Comparison of ENCODE assay signal across 21 cellular contexts in the genomic region with DNA sequence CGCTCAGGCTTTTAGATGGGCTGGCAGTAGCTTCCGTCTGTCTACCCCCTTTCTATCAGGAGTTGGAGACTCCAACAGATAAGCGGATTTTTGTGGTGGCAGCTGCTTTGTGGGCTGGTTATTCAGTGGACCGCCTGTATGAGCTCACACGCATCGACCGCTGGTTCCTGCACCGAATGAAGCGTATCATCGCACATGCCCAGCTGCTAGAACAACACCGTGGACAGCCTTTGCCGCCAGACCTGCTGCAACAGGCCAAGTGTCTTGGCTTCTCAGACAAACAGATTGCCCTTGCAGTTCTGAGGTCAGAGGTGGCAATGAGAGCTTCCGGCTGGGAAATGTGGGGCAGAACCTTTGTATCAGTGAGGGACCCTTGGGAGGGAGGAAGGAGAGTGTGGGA. TPM values are rescaled to one million over a fixed set of nuclear protein-coding genes. Genes with fewer than 3 reads are reported as not detected.
A peak's percentile ranks its signal among the peaks of the same experiment; 100 is the strongest.
DNase-seq lines count a peak whose midpoint lies in the region; ATAC-seq, FAIRE-seq and TF ChIP-seq lines count a peak whose summit lies in the region.
"Had no signal": no experiment of that assay in that cellular context is flagged by ENCODE, and none has a peak within 500 bp of the region (broad histone marks: within the 10 kb centered on the region; RNA-seq: fewer than 3 reads in every experiment).

No MANE protein-coding gene starts in this region.

- H2AFZ ChIP-seq in HCT116 (ENCODE audit: low read depth, low read length, poor library complexity, severe bottlenecking) (no peak overlapping the region), K562 (ENCODE audit: low read depth, low read length) (no peak overlapping the region), osteoblast (ENCODE audit: low read length) (no peak overlapping the region)
- H2AFZ ChIP-seq: GM23248 had no signal

- peaks cover 4% of the 10 kb centered on the region; the same call in 1 of the 2 replicates for H3K79me2 ChIP-seq in HCT116 (ENCODE audit: insufficient read depth, low read length)
- H3K79me2 ChIP-seq in K562 (ENCODE audit: control insufficient read depth, insufficient read depth, low read length), result no peaks in the 10 kb centered on the region
- H3K79me2 ChIP-seq in osteoblast (ENCODE audit: insufficient read depth, low read length), result no peaks in the 10 kb centered on the region

- H3K36me3 ChIP-seq in HCT116 (ENCODE audit: control insufficient read depth in 1 of 2, insufficient read depth in 2 of 2, low read length in 2 of 2), result peaks cover 62 to 78% of the 10 kb centered on the region in 2 experiments
- peaks cover 97% of the 10 kb centered on the region for H3K36me3 ChIP-seq in K562 (ENCODE audit: control insufficient read depth, insufficient read depth, low read length)
- peaks cover 88% of the 10 kb centered on the region for H3K36me3 ChIP-seq in osteoblast (ENCODE audit: insufficient read depth, low read length)

- in situ Hi-C loops in K562 (cut with MboI), result no loop called here

- DNase-seq in HCT116 (ENCODE audit: low read depth, low spot score) (no peak), K562 (ENCODE audit: extremely low read depth in 1 of 4, low spot score in 3 of 4) (no peak), osteoblast (ENCODE audit: insufficient read length, low spot score, missing footprints) (peak; percentile 32), GM12892 (ENCODE audit: insufficient read length) (no peak), NCI-H2029 (lab: John Stamatoyannopoulos, UW) (no peak), Right ventricle myocardium superior (no peak)
- DNase-seq: ACHN; BE2C; CD4-positive, alpha-beta memory T cell; DMS79 treated with DMSO at 0.1 percent for 48 hours; GF-D8; GM23248; KG1 had no signal

- ATAC-seq in HCT116 (no peak), K562 (no peak), Right ventricle myocardium superior (ENCODE audit: poor library complexity) (no peak), HG03520 (IDR thresholded peaks at IDR 0.05; ENCODE audit: unreplicated experiment) (no peak)
- ATAC-seq: HepG2 had no signal

- FAIRE-seq in K562 (lab: Jason Lieb, UNC), result no peak
- no peak for FAIRE-seq in GM12892 (lab: Jason Lieb, UNC)
- FAIRE-seq: A204.1, GM19239, HepG2 had no signal

- H3K9me1 ChIP-seq in K562 (ENCODE audit: control insufficient read depth, insufficient read depth, low read length), result no peaks in the 10 kb centered on the region

- H3K4me3 ChIP-seq in HCT116 (replicated peaks in 1 of 2; ENCODE audit: low read depth in 1 of 2, low read length in 2 of 2) (no peak overlapping the region), K562 (no peak overlapping the region), osteoblast (ENCODE audit: insufficient read depth, low read length) (no peak overlapping the region)
- H3K4me3 ChIP-seq: GM23248, HAP-1 had no signal

- TF ChIP-seq EP300 in K562 (IDR thresholded peaks at IDR 0.05; ENCODE audit: low read length), result no peak

- no peak overlapping the region for H3K27ac ChIP-seq in HCT116 (ENCODE audit: low read depth, low read length)
- no peak overlapping the region for H3K27ac ChIP-seq in K562 (ENCODE audit: extremely low read depth, low read depth, low read length)
- no peak overlapping the region for H3K27ac ChIP-seq in osteoblast (ENCODE audit: low read depth, low read length)
- H3K27ac ChIP-seq: GM23248 had no signal

- TF ChIP-seq RAD21 in HCT116 (IDR thresholded peaks at IDR 0.05; ENCODE audit: low read depth) (no peak), K562 (CRISPR knock-in tag; conservative IDR thresholded peaks at IDR 0.05 in 1 of 2, IDR thresholded peaks at IDR 0.05 in 1 of 2) (no peak)

- H3K4me2 ChIP-seq in HCT116 (ENCODE audit: low read length) (no peak overlapping the region), K562 (ENCODE audit: insufficient read depth, low read length) (no peak overlapping the region), osteoblast (ENCODE audit: insufficient read depth, low read length) (no peak overlapping the region)

- POLR2A ChIA-PET in HCT116 (lab: Charles Lee), result no interaction called here
- POLR2A ChIA-PET in K562 (lab: Yijun Ruan, JAX), result interaction anchor here (0.5 to 2.2 kb wide), 6 partner anchors 10 to 134 kb away, joined by 3 to 12 read pairs (median 4); partner anchors contain the start of gene CAD

- TF ChIP-seq CTCF in HCT116 (IDR thresholded peaks at IDR 0.05 in 2 of 3, conservative IDR thresholded peaks at IDR 0.05 in 1 of 3; ENCODE audit: borderline replicate concordance in 1 of 3, insufficient read depth in 1 of 3, low read depth in 2 of 3, low read length in 2 of 3) (no peak), K562 (IDR thresholded peaks at IDR 0.05 in 2 of 3, conservative IDR thresholded peaks at IDR 0.05 in 1 of 3; ENCODE audit: insufficient read depth in 2 of 3, low read depth in 1 of 3, low read length in 3 of 3) (no peak), osteoblast (IDR thresholded peaks at IDR 0.05; ENCODE audit: extremely low read depth, low read depth, low read length) (no peak)

- H3K9ac ChIP-seq in HCT116 (ENCODE audit: low read length) (no peak overlapping the region), K562 (ENCODE audit: insufficient read depth in 1 of 2, low read depth in 2 of 2, low read length in 2 of 2) (no peak overlapping the region)
- H3K9ac ChIP-seq: GM23248 had no signal

- CTCF ChIA-PET in HCT116 (lab: Charles Lee), result no interaction called here
- CTCF ChIA-PET in K562 (lab: Yijun Ruan, JAX; ENCODE audit: low intra/inter-chr PET ratio), result no interaction called here

- RAD21 ChIA-PET in HCT116 (lab: Charles Lee; ENCODE audit: low non-redundant PET in 1 of 2, low total read pairs in 2 of 2, uncharacterized antibody in 2 of 2, unreplicated experiment in 2 of 2), result no interaction called here

- BruUV-seq in HCT116 (replicated peaks; lab: Mats Ljungman, UMichigan), result TSS peak; percentile 13
- TSS peak; percentile 11 for BruUV-seq in K562 (replicated peaks; lab: Mats Ljungman, UMichigan)

- H3K27me3 ChIP-seq in HCT116 (ENCODE audit: insufficient read depth, low read length) (no peaks in the 10 kb centered on the region), K562 (ENCODE audit: control insufficient read depth in 2 of 2, insufficient read depth in 2 of 2, low read length in 2 of 2) (no peaks in the 10 kb centered on the region), osteoblast (ENCODE audit: insufficient read depth, low read length) (no peaks in the 10 kb centered on the region)
- H3K27me3 ChIP-seq: BE2C had no signal

- H3K9me3 ChIP-seq in HCT116 (ENCODE audit: control insufficient read depth in 1 of 2, insufficient read depth in 1 of 2, low read depth in 1 of 2, low read length in 2 of 2), result no peaks in the 10 kb centered on the region
- no peaks in the 10 kb centered on the region for H3K9me3 ChIP-seq in K562 (replicated peaks; ENCODE audit: control insufficient read depth, insufficient read depth, low read depth, low read length)
- no peaks in the 10 kb centered on the region for H3K9me3 ChIP-seq in osteoblast (ENCODE audit: low read depth, low read length)
- H3K9me3 ChIP-seq: BE2C, HAP-1 had no signal

- WGBS in K562 (ENCODE audit: insufficient coverage, low coverage, missing lambda C conversion rate), result 93% methylated on average over 13 of the region's 13 CpGs

- intact Hi-C loops in HCT116 (cut with micrococcal nuclease) (no loop called here), K562 (cut with micrococcal nuclease) (no loop called here), Right ventricle myocardium superior (cut with DNase I) (no loop called here)

- H4K20me1 ChIP-seq in HCT116 (ENCODE audit: insufficient read depth), result peaks cover 9% of the 10 kb centered on the region
- no peaks in the 10 kb centered on the region for H4K20me1 ChIP-seq in K562 (replicated peaks; ENCODE audit: control insufficient read depth, insufficient read depth, low read length)
- no peaks in the 10 kb centered on the region for H4K20me1 ChIP-seq in osteoblast (ENCODE audit: insufficient read depth, low read length)

- H3K4me1 ChIP-seq in HCT116 (ENCODE audit: control insufficient read depth in 1 of 2, insufficient read depth in 2 of 2, low read length in 2 of 2) (no peaks in the 10 kb centered on the region), K562 (replicated peaks in 1 of 2; ENCODE audit: control insufficient read depth in 2 of 2, insufficient read depth in 2 of 2, low read length in 2 of 2) (no peaks in the 10 kb centered on the region), osteoblast (ENCODE audit: insufficient read depth, low read length) (no peaks in the 10 kb centered on the region)
- H3K4me1 ChIP-seq: BE2C, HAP-1 had no signal

- no peaks in the 10 kb centered on the region for H3K9me2 ChIP-seq in HCT116 (ENCODE audit: insufficient read depth)

- TF ChIP-seq POLR2A in HCT116 (IDR thresholded peaks at IDR 0.05; ENCODE audit: borderline replicate concordance, extremely low read depth, insufficient read depth, insufficient read length), result no peak
- no peak for TF ChIP-seq POLR2A in K562 (conservative IDR thresholded peaks at IDR 0.05)
- TF ChIP-seq POLR2A in GM12892 (IDR thresholded peaks at IDR 0.05; ENCODE audit: low read depth, low read length), result no peak

RNA-seq across cellular contexts. Expression of gene CAD, which starts 14.8 kb away (rescaled TPM):
- total RNA-seq in HCT116 (2021; ENCODE audit: unreplicated experiment) (114 TPM), K562 (2014; rRNA removed) (57.7 and 94.5 TPM in 2 replicates), K562 (2014; rRNA removed; fragmentation: Illumina TruSeq; extraction: Trizol) (19.6 and 26.7 TPM in 2 replicates), K562 (2015; rRNA removed; fragmentation: Illumina TruSeq; extraction: Trizol) (33.7 and 35.7 TPM in 2 replicates), K562 (2021) (123 and 126 TPM in 2 replicates), osteoblast (28.6 and 30.8 TPM in 2 replicates), Right ventricle myocardium superior (8.6 TPM)
- 86.2 and 90.4 TPM in 2 replicates for polyA plus RNA-seq in HCT116 (2012)
- total RNA-seq in K562 (2011; cell fraction: chromatin; rRNA removed; ENCODE audit: low replicate concordance), result 320 and 666 TPM in 2 replicates
- 376 and 382 TPM in 2 replicates for total RNA-seq in K562 (2011; cell fraction: nucleolus; rRNA removed)
- 239 and 276 TPM in 2 replicates for total RNA-seq in K562 (2011; cell fraction: nucleoplasm; rRNA removed)
- polyA plus RNA-seq in K562 (2011; rRNA removed) (27.9 and 69.2 TPM in 2 replicates), K562 (2014; fragmentation: Illumina TruSeq; extraction: Trizol) (76.4 and 95.0 TPM in 2 replicates), K562 (2014; fragmentation: Nextera tagmentation; extraction: Ambion mirVana) (1 to 10 TPM; 7.5 to 8.8 TPM), K562 (2014; rRNA removed) (54.5 and 60.7 TPM in 2 replicates)
- polyA plus RNA-seq in K562 (2011; cell fraction: cytosol; rRNA removed), result 33.6 and 47.2 TPM in 2 replicates
- polyA plus RNA-seq in K562 (2011; cell fraction: nucleus; rRNA removed), result 384 and 540 TPM in 2 replicates
- 89.0 and 90.7 TPM in 2 replicates for polyA plus RNA-seq in K562 (2012)
- polyA minus RNA-seq in K562 (2011; rRNA and poly(A)+ RNA removed), result 102 and 111 TPM in 2 replicates
- 169 and 192 TPM in 2 replicates for polyA minus RNA-seq in K562 (2011; cell fraction: cytosol; rRNA and poly(A)+ RNA removed)
- 166 and 194 TPM in 2 replicates for polyA minus RNA-seq in K562 (2011; cell fraction: nucleus; rRNA and poly(A)+ RNA removed)
- polyA plus RNA-seq in GM12892 (2012; ENCODE audit: missing spikeins), result 32.7 TPM

RNA-seq across cellular contexts. Expression of gene SLC5A6, which starts 19.9 kb away (rescaled TPM):
- total RNA-seq in HCT116 (2021; ENCODE audit: unreplicated experiment) (55.4 TPM), K562 (2014; rRNA removed) (90.6 and 121 TPM in 2 replicates), K562 (2014; rRNA removed; fragmentation: Illumina TruSeq; extraction: Trizol) (64.6 and 82.7 TPM in 2 replicates), K562 (2015; rRNA removed; fragmentation: Illumina TruSeq; extraction: Trizol) (107 and 112 TPM in 2 replicates), K562 (2021) (137 and 143 TPM in 2 replicates), osteoblast (14.1 TPM in 2 replicates), Right ventricle myocardium superior (12.3 TPM)
- polyA plus RNA-seq in HCT116 (2012), result 40.8 and 47.1 TPM in 2 replicates
- total RNA-seq in K562 (2011; cell fraction: chromatin; rRNA removed; ENCODE audit: low replicate concordance), result 233 and 585 TPM in 2 replicates
- 444 and 496 TPM in 2 replicates for total RNA-seq in K562 (2011; cell fraction: nucleolus; rRNA removed)
- total RNA-seq in K562 (2011; cell fraction: nucleoplasm; rRNA removed), result 326 and 344 TPM in 2 replicates
- polyA plus RNA-seq in K562 (2011; rRNA removed) (125 and 140 TPM in 2 replicates), K562 (2014; fragmentation: Illumina TruSeq; extraction: Trizol) (117 and 121 TPM in 2 replicates), K562 (2014; fragmentation: Nextera tagmentation; extraction: Ambion mirVana) (10 to 100 TPM; 32.6 to 92.7 TPM), K562 (2014; rRNA removed) (120 and 126 TPM in 2 replicates)
- polyA plus RNA-seq in K562 (2011; cell fraction: cytosol; rRNA removed), result 160 and 253 TPM in 2 replicates
- 751 and 850 TPM in 2 replicates for polyA plus RNA-seq in K562 (2011; cell fraction: nucleus; rRNA removed)
- 50.9 and 118 TPM in 2 replicates for polyA plus RNA-seq in K562 (2012)
- 76.1 and 143 TPM in 2 replicates for polyA minus RNA-seq in K562 (2011; rRNA and poly(A)+ RNA removed)
- 64.2 and 86.8 TPM in 2 replicates for polyA minus RNA-seq in K562 (2011; cell fraction: cytosol; rRNA and poly(A)+ RNA removed)
- 99.5 and 119 TPM in 2 replicates for polyA minus RNA-seq in K562 (2011; cell fraction: nucleus; rRNA and poly(A)+ RNA removed)
- 32.4 TPM for polyA plus RNA-seq in GM12892 (2012; ENCODE audit: missing spikeins)

RNA-seq across cellular contexts. Expression of gene ATRAID, which starts 20.1 kb away (rescaled TPM):
- total RNA-seq in HCT116 (2021; ENCODE audit: unreplicated experiment), result 93.6 TPM
- 97.4 and 124 TPM in 2 replicates for polyA plus RNA-seq in HCT116 (2012)
- 129 and 182 TPM in 2 replicates for total RNA-seq in K562 (2011; cell fraction: chromatin; rRNA removed; ENCODE audit: low replicate concordance)
- total RNA-seq in K562 (2011; cell fraction: nucleolus; rRNA removed), result 183 and 193 TPM in 2 replicates
- 158 and 167 TPM in 2 replicates for total RNA-seq in K562 (2011; cell fraction: nucleoplasm; rRNA removed)
- 70.2 and 93.5 TPM in 2 replicates for total RNA-seq in K562 (2014; rRNA removed)
- 82.3 and 88.2 TPM in 2 replicates for total RNA-seq in K562 (2014; rRNA removed; fragmentation: Illumina TruSeq; extraction: Trizol)
- 99.1 and 108 TPM in 2 replicates for total RNA-seq in K562 (2015; rRNA removed; fragmentation: Illumina TruSeq; extraction: Trizol)
- total RNA-seq in K562 (2021), result 75.4 and 78.7 TPM in 2 replicates
- polyA plus RNA-seq in K562 (2011; rRNA removed), result 168 and 174 TPM in 2 replicates
- 181 and 226 TPM in 2 replicates for polyA plus RNA-seq in K562 (2011; cell fraction: cytosol; rRNA removed)
- polyA plus RNA-seq in K562 (2011; cell fraction: nucleus; rRNA removed), result 120 and 151 TPM in 2 replicates
- 99.5 and 103 TPM in 2 replicates for polyA plus RNA-seq in K562 (2012)
- polyA plus RNA-seq in K562 (2014; fragmentation: Illumina TruSeq; extraction: Trizol), result 104 and 134 TPM in 2 replicates
- polyA plus RNA-seq in K562 (2014; fragmentation: Nextera tagmentation; extraction: Ambion mirVana), result 100 to 1,000 TPM; 122 to 187 TPM
- 106 and 108 TPM in 2 replicates for polyA plus RNA-seq in K562 (2014; rRNA removed)
- 69.8 and 70.3 TPM in 2 replicates for polyA minus RNA-seq in K562 (2011; rRNA and poly(A)+ RNA removed)
- polyA minus RNA-seq in K562 (2011; cell fraction: cytosol; rRNA and poly(A)+ RNA removed), result 40.8 and 46.9 TPM in 2 replicates
- polyA minus RNA-seq in K562 (2011; cell fraction: nucleus; rRNA and poly(A)+ RNA removed), result 44.2 and 66.4 TPM in 2 replicates
- 187 and 198 TPM in 2 replicates for total RNA-seq in osteoblast
- 101 TPM for polyA plus RNA-seq in GM12892 (2012; ENCODE audit: missing spikeins)
- total RNA-seq in Right ventricle myocardium superior, result 109 TPM

RNA-seq across cellular contexts. Expression of gene SLC30A3, which starts 30.9 kb away (rescaled TPM):
- total RNA-seq in HCT116 (2021; ENCODE audit: unreplicated experiment) (20.5 TPM), K562 (2014; rRNA removed) (0.68 and 2.4 TPM in 2 replicates), K562 (2014; rRNA removed; fragmentation: Illumina TruSeq; extraction: Trizol) (0.10 and 0.36 TPM in 2 replicates), K562 (2015; rRNA removed; fragmentation: Illumina TruSeq; extraction: Trizol) (0.41 and 0.58 TPM in 2 replicates), K562 (2021) (2.0 and 2.2 TPM in 2 replicates), osteoblast (under 0.01 and 0.88 TPM in 2 replicates), Right ventricle myocardium superior (10.4 TPM)
- polyA plus RNA-seq in HCT116 (2012), result 16.1 and 18.0 TPM in 2 replicates
- total RNA-seq in K562 (2011; cell fraction: chromatin; rRNA removed; ENCODE audit: low replicate concordance), result 4.4 and 10.5 TPM in 2 replicates
- total RNA-seq in K562 (2011; cell fraction: nucleolus; rRNA removed), result 4.5 and 6.7 TPM in 2 replicates
- 6.2 and 8.4 TPM in 2 replicates for total RNA-seq in K562 (2011; cell fraction: nucleoplasm; rRNA removed)
- polyA plus RNA-seq in K562 (2011; rRNA removed) (1.2 and 3.1 TPM in 2 replicates), K562 (2014; fragmentation: Illumina TruSeq; extraction: Trizol) (1.1 and 2.2 TPM in 2 replicates), K562 (2014; fragmentation: Nextera tagmentation; extraction: Ambion mirVana) (under 1 TPM in 1 of 2 experiments, not detected in 1; 0.03 TPM), K562 (2014; rRNA removed) (2.3 and 2.7 TPM in 2 replicates)
- 5.3 and 8.9 TPM in 2 replicates for polyA plus RNA-seq in K562 (2011; cell fraction: cytosol; rRNA removed)
- polyA plus RNA-seq in K562 (2011; cell fraction: nucleus; rRNA removed), result 12.9 and 17.5 TPM in 2 replicates
- polyA plus RNA-seq in K562 (2012), result 1.6 and 2.0 TPM in 2 replicates
- polyA minus RNA-seq in K562 (2011; rRNA and poly(A)+ RNA removed), result 1.2 and 1.4 TPM in 2 replicates
- polyA minus RNA-seq in K562 (2011; cell fraction: cytosol; rRNA and poly(A)+ RNA removed), result 2.7 and 3.5 TPM in 2 replicates
- polyA minus RNA-seq in K562 (2011; cell fraction: nucleus; rRNA and poly(A)+ RNA removed), result 1.9 and 2.3 TPM in 2 replicates
- polyA plus RNA-seq in GM12892 (2012; ENCODE audit: missing spikeins), result not detected
- total RNA-seq: CD4-positive, alpha-beta memory T cell; GM23248 had no signal
- polyA plus RNA-seq: CD14-positive monocyte; CD4-positive, alpha-beta memory T cell; GM23248; IgD-negative memory B cell had no signal

RNA-seq across cellular contexts. Expression of gene DNAJC5G, which starts 43.3 kb away (rescaled TPM):
- total RNA-seq in HCT116 (2021; ENCODE audit: unreplicated experiment) (2.5 TPM), K562 (2014; rRNA removed) (not detected in 2 replicates), K562 (2014; rRNA removed; fragmentation: Illumina TruSeq; extraction: Trizol) (not detected in 2 replicates), K562 (2015; rRNA removed; fragmentation: Illumina TruSeq; extraction: Trizol) (not detected in 2 replicates), K562 (2021) (not detected in 2 replicates), osteoblast (not detected in 2 replicates), Right ventricle myocardium superior (2.3 TPM)
- 1.0 and 1.1 TPM in 2 replicates for polyA plus RNA-seq in HCT116 (2012)
- total RNA-seq in K562 (2011; cell fraction: chromatin; rRNA removed; ENCODE audit: low replicate concordance), result 0.35 TPM in 1 of 2 replicates, not detected in the other
- total RNA-seq in K562 (2011; cell fraction: nucleolus; rRNA removed), result not detected in 2 replicates
- not detected in 2 replicates for total RNA-seq in K562 (2011; cell fraction: nucleoplasm; rRNA removed)
- polyA plus RNA-seq in K562 (2011; rRNA removed) (not detected in 2 replicates), K562 (2014; fragmentation: Illumina TruSeq; extraction: Trizol) (not detected in 2 replicates), K562 (2014; fragmentation: Nextera tagmentation; extraction: Ambion mirVana) (not detected), K562 (2014; rRNA removed) (0.43 TPM in 1 of 2 replicates, not detected in the other)
- not detected in 2 replicates for polyA plus RNA-seq in K562 (2011; cell fraction: cytosol; rRNA removed)
- 0.15 and 0.37 TPM in 2 replicates for polyA plus RNA-seq in K562 (2011; cell fraction: nucleus; rRNA removed)
- 0.08 TPM in 1 of 2 replicates, not detected in the other for polyA plus RNA-seq in K562 (2012)
- polyA minus RNA-seq in K562 (2011; rRNA and poly(A)+ RNA removed), result not detected in 2 replicates
- polyA minus RNA-seq in K562 (2011; cell fraction: cytosol; rRNA and poly(A)+ RNA removed), result not detected in 2 replicates
- not detected in 2 replicates for polyA minus RNA-seq in K562 (2011; cell fraction: nucleus; rRNA and poly(A)+ RNA removed)
- not detected for polyA plus RNA-seq in GM12892 (2012; ENCODE audit: missing spikeins)
- total RNA-seq: CD4-positive, alpha-beta memory T cell; GM23248; H4; HepG2 had no signal
- polyA plus RNA-seq: CD14-positive monocyte; CD4-positive, alpha-beta memory T cell; GM23248; IgD-negative memory B cell had no signal
